Comparison of ENCODE assay signal across 8 cellular contexts in genomic region chr12:104958009-104958945, GRCh38. TPM values are rescaled to one million over a fixed set of nuclear protein-coding genes. Genes with fewer than 3 reads are reported as not detected.
A peak's percentile ranks its signal among the peaks of the same experiment; 100 is the strongest.
DNase-seq lines count a peak whose midpoint lies in the region; ATAC-seq and TF ChIP-seq lines count a peak whose summit lies in the region.

SLC41A2 (minus strand) TSS chr12:104958290; CDS start chr12:104928527, 29,763 bp downstream.

- H3K4me1 ChIP-seq in skeletal muscle tissue (ENCODE audit: control insufficient read depth in 3 of 3, insufficient read depth in 3 of 3, low read length in 3 of 3): peaks cover 10 to 12% (median 11%) of the 10 kb centered on the region in 3 donors

- no peaks in the 10 kb centered on the region for H3K36me3 Mint-ChIP-seq in MCF 10A (ENCODE audit: insufficient read depth, unreplicated experiment)

- H3K36me3 ChIP-seq in skeletal muscle tissue (ENCODE audit: control insufficient read depth in 3 of 3, insufficient read depth in 3 of 3, low read length in 3 of 3): no peaks in the 10 kb centered on the region

- no peaks in the 10 kb centered on the region for H3K27me3 Mint-ChIP-seq in MCF 10A (ENCODE audit: insufficient read depth, unreplicated experiment)

- peak within 1 kb of the TSS; percentile 91 for H3K4me3 Mint-ChIP-seq in MCF 10A (ENCODE audit: unreplicated experiment)

- peak; percentile 76 for ATAC-seq in HG02763 (IDR thresholded peaks at IDR 0.05; ENCODE audit: unreplicated experiment)

- H3K27ac Mint-ChIP-seq in MCF 10A (ENCODE audit: low read depth, unreplicated experiment): peak within 1 kb of the TSS; percentile 85

- H3K9me3 ChIP-seq in iPS-18c (ENCODE audit: control insufficient read depth, insufficient read depth, low read length): peaks cover 4% of the 10 kb centered on the region
- no peaks in the 10 kb centered on the region for H3K9me3 ChIP-seq in skeletal muscle tissue (ENCODE audit: control insufficient read depth in 3 of 3, low read length in 3 of 3)

- CTCF ChIA-PET in MCF 10A (lab: Yijun Ruan, JAX): interaction anchor here (0.6 to 3.4 kb wide), 15 partner anchors 14 to 576 kb away, joined by 3 to 11 read pairs (median 4); partner anchors contain the start of gene NOPCHAP1

- no peaks in the 10 kb centered on the region for H3K9me3 Mint-ChIP-seq in MCF 10A (ENCODE audit: unreplicated experiment)

- peaks cover 11% of the 10 kb centered on the region for H3K4me1 Mint-ChIP-seq in MCF 10A (ENCODE audit: insufficient read depth, unreplicated experiment)

- peak; percentile 25 for TF ChIP-seq CTCF in MCF 10A (IDR thresholded peaks at IDR 0.05; ENCODE audit: unreplicated experiment)

- peak within 1 kb of the TSS; percentile 23 for H3K27ac ChIP-seq in skeletal muscle tissue (ENCODE audit: low read depth, low read length)

- BruUV-seq in MCF 10A (replicated peaks; lab: Mats Ljungman, UMichigan): TSS peak; percentile 78

- H3K27me3 ChIP-seq in skeletal muscle tissue (ENCODE audit: control insufficient read depth in 3 of 3, insufficient read depth in 3 of 3, low read length in 3 of 3): peaks cover 0 to 16% (median 12%) of the 10 kb centered on the region in 3 donors

- H3K4me3 ChIP-seq in iPS-18c (ENCODE audit: insufficient read depth, low read depth, low read length) (peak within 1 kb of the TSS; percentile 81), skeletal muscle tissue (ENCODE audit: low read length in 3 of 3) (peak within 1 kb of the TSS; percentile 73 to 79 (median 78))

- peak within 1 kb of the TSS; percentile 62 to 74 (median 64) for H3K9ac ChIP-seq in skeletal muscle tissue (ENCODE audit: low read depth in 1 of 3, low read length in 3 of 3)

- DNase-seq in NCI-H524 (lab: John Stamatoyannopoulos, UW): peak; percentile 56 to 67
- DNase-seq in NCI-H524 treated with DMSO at 0.1 percent for 48 hours (lab: John Stamatoyannopoulos, UW): no peak
- DNase-seq in NCI-H128 (lab: John Stamatoyannopoulos, UW; ENCODE audit: unreplicated experiment): peak; percentile 51
- peak; percentile 53 for DNase-seq in UCSD-AML1 (lab: John Stamatoyannopoulos, UW; ENCODE audit: unreplicated experiment)
- peak; percentile 95 for DNase-seq in MCF 10A (ENCODE audit: unreplicated experiment)

- POLR2A ChIA-PET in MCF 10A (lab: Yijun Ruan, JAX): interaction anchor here (0.6 to 3.2 kb wide), 17 partner anchors 15 to 951 kb away, joined by 3 to 20 read pairs (median 3); partner anchors contain the start of genes CHST11 and NOPCHAP1

- intact Hi-C loops in MCF 10A (cut with micrococcal nuclease): loop anchor here (2.0 kb wide), 1 partner anchor 501 kb away; the partner anchor contains the start of gene CHST11

RNA-seq across cellular contexts. Expression of gene SLC41A2, which starts in this region (rescaled TPM):
- total RNA-seq in MCF 10A (2022) (14.6 and 15.9 TPM in 2 replicates), skeletal muscle tissue (12.0 TPM)
